Comparison of ENCODE assay signal across 9 cellular contexts in the genomic region with DNA sequence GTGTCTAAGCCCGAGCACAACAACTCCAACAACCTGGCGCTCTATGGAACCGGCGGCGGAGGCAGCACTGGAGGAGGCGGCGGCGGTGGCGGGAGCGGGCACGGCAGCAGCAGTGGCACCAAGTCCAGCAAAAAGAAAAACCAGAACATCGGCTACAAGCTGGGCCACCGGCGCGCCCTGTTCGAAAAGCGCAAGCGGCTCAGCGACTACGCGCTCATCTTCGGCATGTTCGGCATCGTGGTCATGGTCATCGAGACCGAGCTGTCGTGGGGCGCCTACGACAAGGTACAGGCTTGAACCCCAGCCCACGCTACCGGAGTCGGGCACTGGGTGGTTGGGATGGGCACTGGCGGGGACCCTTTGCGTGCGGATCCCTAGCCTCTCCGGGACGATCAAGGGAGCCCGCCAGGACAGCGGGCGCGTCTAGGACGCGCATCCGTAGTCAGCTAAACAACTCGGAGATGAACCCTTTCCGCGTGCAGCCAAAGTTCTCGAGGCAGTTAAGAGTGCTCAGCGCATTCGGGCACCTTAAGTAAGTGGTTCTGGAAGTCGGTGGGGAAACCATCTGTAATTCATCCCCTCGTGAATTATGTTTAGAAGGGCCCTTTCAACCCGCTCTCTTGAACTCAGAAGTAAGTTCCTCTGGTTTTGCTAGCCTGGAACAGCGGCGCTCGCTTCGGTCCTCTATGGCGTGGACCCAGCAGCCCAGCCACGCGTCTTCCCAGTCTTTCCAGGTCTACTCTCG. TPM values are rescaled to one million over a fixed set of nuclear protein-coding genes. Genes with fewer than 3 reads are reported as not detected.
DNase-seq lines count a peak whose midpoint lies in the region; ATAC-seq and TF ChIP-seq lines count a peak whose summit lies in the region.
"Had no signal": no experiment of that assay in that cellular context is flagged by ENCODE, and none has a peak within 500 bp of the region (broad histone marks: within the 10 kb centered on the region; RNA-seq: fewer than 3 reads in every experiment).

No MANE protein-coding gene starts in this region.

- H3K4me3 Mint-ChIP-seq in progenitor cell of endocrine pancreas (ENCODE audit: low read depth) = peak overlapping the region; percentile 96

- in situ Hi-C loops in GM13976 (cut with MboI; ENCODE audit: low sequenced_read_pairs, unreplicated experiment) = no loop called here

- TF ChIP-seq CTCF in GM13976 (IDR thresholded peaks at IDR 0.05; ENCODE audit: borderline replicate concordance, control extremely low read depth, extremely low read depth, insufficient read depth, missing control alignments) = no peak
- no peak for TF ChIP-seq CTCF in progenitor cell of endocrine pancreas (IDR thresholded peaks at IDR 0.05; ENCODE audit: unreplicated experiment)

- peak overlapping the region; percentile 38 for H3K27ac Mint-ChIP-seq in progenitor cell of endocrine pancreas

- DNase-seq in GM13976 (ENCODE audit: low spot score) (peak; percentile 15), NOMO-1 treated with DMSO at 0.1 percent for 48 hours (lab: John Stamatoyannopoulos, UW; ENCODE audit: unreplicated experiment) (peak; percentile 25), foreskin melanocyte (peak; percentile 35), progenitor cell of endocrine pancreas (ENCODE audit: low spot score, unreplicated experiment) (no peak), kidney glomerular epithelial cell (lab: John Stamatoyannopoulos, UW) (no peak)
- no peak for DNase-seq in activated naive CD4-positive, alpha-beta T cell treated with anti-CD3 and anti-CD28 coated beads, Interleukin-2, amount 50 U/mL, for 16 hours
- DNase-seq: OCI-M1 had no signal

- H3K36me3 Mint-ChIP-seq in progenitor cell of endocrine pancreas (ENCODE audit: insufficient read depth) = no peaks in the 10 kb centered on the region

- no peaks in the 10 kb centered on the region for H3K9me3 Mint-ChIP-seq in progenitor cell of endocrine pancreas (ENCODE audit: low read depth)

- peaks cover 36% of the 10 kb centered on the region for H3K27me3 Mint-ChIP-seq in progenitor cell of endocrine pancreas

- H3K4me1 Mint-ChIP-seq in progenitor cell of endocrine pancreas (ENCODE audit: low read depth) = peaks cover 13% of the 10 kb centered on the region

- no peak for ATAC-seq in GM21423 (IDR thresholded peaks at IDR 0.05; ENCODE audit: unreplicated experiment)
- no peak for ATAC-seq in HG03175 (IDR thresholded peaks at IDR 0.05; ENCODE audit: unreplicated experiment)

RNA-seq across cellular contexts. Expression of a gene that starts 1.3 kb away (rescaled TPM):
- total RNA-seq in progenitor cell of endocrine pancreas = 1.5 and 2.0 TPM in 2 replicates

Comparison
In these comparisons a context has a peak if more than half of its experiments do, and no peak if none do; other contexts are left out.
1. DNase-seq: peak in GM13976 (single experiment), NOMO-1 treated with DMSO at 0.1 percent for 48 hours (single experiment) and foreskin melanocyte (single experiment); none in progenitor cell of endocrine pancreas (single experiment), activated naive CD4-positive, alpha-beta T cell treated with anti-CD3 and anti-CD28 coated beads, Interleukin-2, amount 50 U/mL, for 16 hours (single experiment) and kidney glomerular epithelial cell (single experiment).